In genomic region chr1:69421286-69421685, GRCh38 we compare ENCODE assay signal across 29 cellular contexts.
"Had no signal": no experiment of that assay in that cellular context is flagged by ENCODE, and none has a peak within 500 bp of the region (broad histone marks: within the 10 kb centered on the region; RNA-seq: fewer than 3 reads in every experiment).

No MANE protein-coding gene starts in this region.

- DNase-seq: activated CD4-positive, alpha-beta T cell treated with anti-CD3 and anti-CD28 coated beads, Interleukin-2, amount 10 ng/mL, durations not matched to agents 24 days and 14 days; activated CD8-positive, alpha-beta memory T cell treated with anti-CD3 and anti-CD28 coated beads, Interleukin-2, amount 10 ng/mL, durations not matched to agents 7 days and 5 days; activated CD8-positive, alpha-beta T cell treated with anti-CD3 and anti-CD28 coated beads for 36 hours; activated gamma-delta T cell; activated T-cell treated with anti-CD3 and anti-CD28 coated beads for 4 hours; aorta; effector CD4-positive, alpha-beta T cell; glutamatergic neuron; immature natural killer cell; lower lobe of right lung; naive thymus-derived CD8-positive, alpha-beta T cell; posterior cingulate gyrus; sigmoid colon; stimulated activated CD4-positive, alpha-beta T cell treated with anti-CD3 and anti-CD28 coated beads, Interleukin-2, amount 100 ng/mL, for 48 hours; stimulated activated CD8-positive, alpha-beta memory T cell treated with anti-CD3 and anti-CD28 coated beads, Interleukin-4, amount 100 ng/mL, for 48 hours; stimulated activated naive B cell treated with anti-CD40 and anti-IgM and Interleukin-4, amounts not matched to agents 10 μg/mL and 1 μg/mL and 100 μg/mL, for 72 hours; transverse colon; uterus had no signal

- H3K4me1 ChIP-seq: lower lobe of right lung, neural progenitor cell, sigmoid colon, transverse colon, uterus had no signal

- H3K4me3 ChIP-seq: cardiac muscle cell, hepatocyte, lower lobe of right lung, neural progenitor cell, sigmoid colon, transverse colon, uterus had no signal

- FAIRE-seq: endometrium, frontal cortex had no signal

- H3K27me3 ChIP-seq: cardiac muscle cell, hepatocyte, neural progenitor cell, sigmoid colon, transverse colon, uterus had no signal

- H3K36me3 Mint-ChIP-seq: activated CD8-positive, alpha-beta memory T cell treated with anti-CD3 and anti-CD28 coated beads, Interleukin-2, amount 10 ng/mL, durations not matched to agents 7 days and 5 days; activated naive CD4-positive, alpha-beta T cell treated with anti-CD3 and anti-CD28 coated beads, Interleukin-2, amount 50 U/mL, for 24 hours; naive thymus-derived CD8-positive, alpha-beta T cell; neural progenitor cell; stimulated activated naive B cell treated with anti-CD40 and anti-IgM and Interleukin-4, amounts not matched to agents 10 μg/mL and 1 μg/mL and 100 μg/mL, for 72 hours had no signal

- ATAC-seq: activated CD4-positive, CD25-positive, alpha-beta regulatory T cell treated with anti-CD3 and anti-CD28 coated beads, Interleukin-2, amount 50 U/mL, for 24 hours; activated CD8-positive, alpha-beta memory T cell treated with anti-CD3 and anti-CD28 coated beads, Interleukin-2, amount 10 ng/mL, durations not matched to agents 7 days and 5 days; activated CD8-positive, alpha-beta T cell treated with anti-CD3 and anti-CD28 coated beads for 36 hours; left lobe of liver; lower lobe of right lung; naive thymus-derived CD8-positive, alpha-beta T cell; stimulated activated naive B cell treated with anti-CD40 and anti-IgM and Interleukin-4, amounts not matched to agents 10 μg/mL and 1 μg/mL and 100 μg/mL, for 72 hours had no signal

- H3K36me3 ChIP-seq: cardiac muscle cell, lower lobe of right lung, neural progenitor cell, sigmoid colon, transverse colon, uterus had no signal

- H3K27ac Mint-ChIP-seq: activated CD4-positive, alpha-beta T cell treated with anti-CD3 and anti-CD28 coated beads, Interleukin-2, amount 10 ng/mL, durations not matched to agents 24 days and 14 days; activated CD8-positive, alpha-beta memory T cell treated with anti-CD3 and anti-CD28 coated beads, Interleukin-2, amount 10 ng/mL, durations not matched to agents 7 days and 5 days; activated CD8-positive, alpha-beta T cell treated with anti-CD3 and anti-CD28 coated beads for 36 hours; activated naive CD4-positive, alpha-beta T cell treated with anti-CD3 and anti-CD28 coated beads, Interleukin-2, amount 50 U/mL, for 24 hours; activated T-helper 1 cell treated with anti-CD3 and anti-CD28 coated beads, Interleukin-12 subunit alpha, Interleukin-12 subunit beta, Interleukin-2, Interleukin-4 antibody, amounts not matched to agents 30 ng/mL and 10 ng/mL and 1 ng/mL, durations not matched to agents 14 hours and 24 hours and 36 hours; dendritic cell treated with granulocyte-macrophage colony-stimulating factor and Interleukin-4, amounts not matched to agents 40 ng/mL and 50 ng/mL, for 4 days; immature natural killer cell; naive thymus-derived CD8-positive, alpha-beta T cell; neural progenitor cell; stimulated activated naive B cell treated with anti-CD40 and anti-IgM and Interleukin-4, amounts not matched to agents 10 μg/mL and 1 μg/mL and 100 μg/mL, for 72 hours had no signal

- H3K9me3 Mint-ChIP-seq: activated CD8-positive, alpha-beta T cell treated with anti-CD3 and anti-CD28 coated beads for 36 hours; activated naive CD4-positive, alpha-beta T cell treated with anti-CD3 and anti-CD28 coated beads, Interleukin-2, amount 50 U/mL, for 24 hours; activated T-helper 1 cell treated with anti-CD3 and anti-CD28 coated beads, Interleukin-12 subunit alpha, Interleukin-12 subunit beta, Interleukin-2, Interleukin-4 antibody, amounts not matched to agents 30 ng/mL and 10 ng/mL and 1 ng/mL, durations not matched to agents 14 hours and 24 hours and 36 hours; neural progenitor cell had no signal

- H3K27ac ChIP-seq: cardiac muscle cell, hepatocyte, lower lobe of right lung, neural progenitor cell, sigmoid colon, transverse colon, uterus, VCaP had no signal

- H3K9me3 ChIP-seq: lower lobe of right lung, sigmoid colon, transverse colon, uterus had no signal
